20 cellular contexts compared by ENCODE assay signal in genomic region chr4:156182269-156182668, GRCh38.
"Had no signal": no experiment of that assay in that cellular context is flagged by ENCODE, and none has a peak within 500 bp of the region (broad histone marks: within the 10 kb centered on the region; RNA-seq: fewer than 3 reads in every experiment).

No MANE protein-coding gene starts in this region.

- DNase-seq: activated B cell treated with CpG ODN at 0.5 μM for 24 hours; activated CD4-positive, alpha-beta memory T cell treated with anti-CD3 and anti-CD28 coated beads, Interleukin-2, amount 10 ng/mL, durations not matched to agents 7 days and 5 days; activated CD4-positive, alpha-beta T cell treated with anti-CD3 and anti-CD28 coated beads for 48 hours; activated CD8-positive, alpha-beta memory T cell treated with anti-CD3 and anti-CD28 coated beads, Interleukin-2, amount 10 ng/mL, durations not matched to agents 7 days and 5 days; activated naive CD4-positive, alpha-beta T cell treated with anti-CD3 and anti-CD28 coated beads for 36 hours; colonic mucosa; heart left ventricle; immature natural killer cell; kidney glomerular epithelial cell; mesenchymal stem cell; mucosa of descending colon; naive B cell; stimulated activated CD4-positive, alpha-beta T cell treated with anti-CD3 and anti-CD28 coated beads, Interleukin-4, amount 100 ng/mL, for 24 hours; T-helper 9 cell; upper lobe of left lung had no signal

- H3K4me1 ChIP-seq: colonic mucosa, gastroesophageal sphincter, heart left ventricle, prostate gland, upper lobe of left lung had no signal

- H3K4me3 ChIP-seq: colonic mucosa, gastroesophageal sphincter, heart left ventricle, mucosa of descending colon, prostate gland, thoracic aorta, upper lobe of left lung had no signal

- ATAC-seq: activated CD8-positive, alpha-beta memory T cell treated with anti-CD3 and anti-CD28 coated beads, Interleukin-2, amount 10 ng/mL, durations not matched to agents 7 days and 5 days; gastroesophageal sphincter; heart left ventricle; mucosa of descending colon; sciatic nerve; stimulated activated memory B cell treated with anti-CD40 and anti-IgM and Interleukin-4, amounts not matched to agents 10 μg/mL and 1 μg/mL and 100 μg/mL, for 72 hours had no signal

- H3K27me3 ChIP-seq: colonic mucosa, gastroesophageal sphincter, heart left ventricle, upper lobe of left lung had no signal

- H3K27ac ChIP-seq: colonic mucosa, gastroesophageal sphincter, heart left ventricle, prostate gland, thoracic aorta, upper lobe of left lung had no signal

- H3K9me3 ChIP-seq: colonic mucosa, gastroesophageal sphincter, heart left ventricle, mucosa of descending colon, prostate gland, thoracic aorta, upper lobe of left lung had no signal

- H3K36me3 ChIP-seq: colonic mucosa, gastroesophageal sphincter, heart left ventricle, prostate gland, thoracic aorta, upper lobe of left lung had no signal
